Comparison of ENCODE assay signal across 13 cellular contexts in the genomic region with DNA sequence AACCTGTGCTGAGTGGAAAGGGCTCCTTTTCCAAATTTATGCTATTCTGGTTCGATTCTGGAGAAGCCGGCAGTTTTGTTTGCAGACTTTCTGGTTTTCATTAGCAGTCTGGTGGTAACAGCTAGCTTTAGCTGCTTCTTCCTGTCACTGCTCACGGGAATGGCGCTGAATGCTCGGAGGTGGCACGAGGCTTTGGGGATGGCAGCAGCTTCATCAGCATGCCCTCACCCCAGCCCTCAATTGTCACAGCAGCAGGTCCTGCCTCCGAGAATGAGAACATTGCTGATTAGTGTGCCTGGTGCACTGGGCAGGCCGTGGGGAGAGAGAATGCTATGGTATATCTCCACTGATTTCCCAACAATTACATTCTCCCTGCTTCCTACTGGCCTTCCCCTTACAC.
"Had no signal": no experiment of that assay in that cellular context is flagged by ENCODE, and none has a peak within 500 bp of the region (broad histone marks: within the 10 kb centered on the region; RNA-seq: fewer than 3 reads in every experiment).

No MANE protein-coding gene starts in this region.

- H3K4me1 ChIP-seq: adrenal gland had no signal

- H3K27ac Mint-ChIP-seq: activated CD4-positive, alpha-beta T cell treated with anti-CD3 and anti-CD28 coated beads, Interleukin-2, amount 10 ng/mL, durations not matched to agents 7 days and 5 days; activated naive CD4-positive, alpha-beta T cell treated with anti-CD3 and anti-CD28 coated beads, Interleukin-2, amount 10 ng/mL, durations not matched to agents 7 days and 5 days; effector memory CD8-positive, alpha-beta T cell had no signal

- H3K4me1 Mint-ChIP-seq: activated CD4-positive, alpha-beta T cell treated with anti-CD3 and anti-CD28 coated beads, Interleukin-2, amount 10 ng/mL, durations not matched to agents 7 days and 5 days; activated naive CD4-positive, alpha-beta T cell treated with anti-CD3 and anti-CD28 coated beads, Interleukin-2, amount 10 ng/mL, durations not matched to agents 7 days and 5 days had no signal

- H3K36me3 Mint-ChIP-seq: activated naive CD4-positive, alpha-beta T cell treated with anti-CD3 and anti-CD28 coated beads, Interleukin-2, amount 10 ng/mL, durations not matched to agents 7 days and 5 days had no signal

- H3K27ac ChIP-seq: adrenal gland, coronary artery had no signal

- H3K36me3 ChIP-seq: adrenal gland had no signal

- H3K4me3 ChIP-seq: adrenal gland, coronary artery had no signal

- DNase-seq: activated CD4-positive, alpha-beta T cell treated with anti-CD3 and anti-CD28 coated beads, Interleukin-2, amount 10 ng/mL, durations not matched to agents 7 days and 5 days; activated CD4-positive, CD25-positive, alpha-beta regulatory T cell; activated CD8-positive, alpha-beta memory T cell treated with anti-CD3 and anti-CD28 coated beads for 24 hours; activated naive CD4-positive, alpha-beta T cell treated with anti-CD3 and anti-CD28 coated beads, Interleukin-2, amount 10 ng/mL, durations not matched to agents 7 days and 5 days; adrenal gland; central memory CD4-positive, alpha-beta T cell; effector memory CD8-positive, alpha-beta T cell; retina; stimulated activated naive CD4-positive, alpha-beta T cell; T-helper 2 cell; trophoblast cell had no signal

- H3K9me3 Mint-ChIP-seq: activated CD4-positive, alpha-beta T cell treated with anti-CD3 and anti-CD28 coated beads, Interleukin-2, amount 10 ng/mL, durations not matched to agents 7 days and 5 days; activated naive CD4-positive, alpha-beta T cell treated with anti-CD3 and anti-CD28 coated beads, Interleukin-2, amount 10 ng/mL, durations not matched to agents 7 days and 5 days; effector memory CD8-positive, alpha-beta T cell; neural crest cell had no signal

- H3K4me3 Mint-ChIP-seq: activated CD4-positive, alpha-beta T cell treated with anti-CD3 and anti-CD28 coated beads, Interleukin-2, amount 10 ng/mL, durations not matched to agents 7 days and 5 days; activated naive CD4-positive, alpha-beta T cell treated with anti-CD3 and anti-CD28 coated beads, Interleukin-2, amount 10 ng/mL, durations not matched to agents 7 days and 5 days; effector memory CD8-positive, alpha-beta T cell; neural crest cell had no signal

- H3K27me3 ChIP-seq: adrenal gland had no signal

- H3K9me3 ChIP-seq: adrenal gland had no signal

- ATAC-seq: effector memory CD8-positive, alpha-beta T cell had no signal
